Comparison of ENCODE assay signal across 1 cellular context in the genomic region with DNA sequence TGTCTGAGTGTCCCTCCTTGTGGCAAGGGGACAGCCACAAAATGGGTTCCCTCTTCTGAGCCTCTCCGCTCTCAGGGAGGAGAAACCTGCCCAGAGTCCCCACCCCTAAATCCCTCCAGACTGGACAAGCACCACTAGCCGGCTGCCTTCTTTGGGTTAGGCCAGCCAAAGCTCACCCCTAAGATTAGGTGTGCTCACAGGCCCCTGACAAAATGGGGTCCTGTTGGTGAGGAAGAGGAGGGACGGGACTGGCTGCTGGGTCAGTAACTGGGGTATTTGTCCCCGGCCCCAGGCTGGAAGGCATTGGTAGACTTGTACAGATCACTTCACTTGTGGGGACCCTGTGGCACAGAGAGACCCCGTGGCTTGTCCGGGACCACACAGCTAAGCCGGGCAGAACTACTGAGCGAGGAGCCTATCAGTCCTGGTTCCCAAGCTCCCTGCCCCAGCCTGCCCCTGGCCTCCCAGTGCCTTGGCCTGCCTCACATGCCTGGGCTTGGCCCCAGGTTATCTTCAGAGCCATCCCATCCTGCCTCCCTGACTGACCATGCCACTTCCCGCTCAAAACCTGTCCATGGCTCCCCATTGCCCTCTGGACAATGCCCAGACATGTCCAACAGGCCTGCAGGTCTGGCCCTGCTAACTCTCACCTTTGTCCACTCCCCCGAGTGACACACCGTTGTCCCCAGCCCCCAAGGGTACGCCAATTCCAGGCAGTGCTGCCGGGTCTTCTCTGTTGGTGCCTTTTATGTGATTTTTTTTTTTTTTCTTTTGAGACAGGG.
TF ChIP-seq lines count a peak whose summit lies in the region.

No MANE protein-coding gene starts in this region.

TF ChIP-seq in WTC11, 78 proteins besides CTCF, POLR2A, EP300 and RAD21:
- TF ChIP-seq TEAD4 (CRISPR knock-in tag; IDR thresholded peaks at IDR 0.05) = no peak
- TF ChIP-seq, protein P1, sequence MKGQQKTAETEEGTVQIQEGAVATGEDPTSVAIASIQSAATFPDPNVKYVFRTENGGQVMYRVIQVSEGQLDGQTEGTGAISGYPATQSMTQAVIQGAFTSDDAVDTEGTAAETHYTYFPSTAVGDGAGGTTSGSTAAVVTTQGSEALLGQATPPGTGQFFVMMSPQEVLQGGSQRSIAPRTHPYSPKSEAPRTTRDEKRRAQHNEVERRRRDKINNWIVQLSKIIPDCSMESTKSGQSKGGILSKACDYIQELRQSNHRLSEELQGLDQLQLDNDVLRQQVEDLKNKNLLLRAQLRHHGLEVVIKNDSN (CRISPR knock-in tag; IDR thresholded peaks at IDR 0.05) = no peak
- TF ChIP-seq ELF4 (CRISPR knock-in tag; IDR thresholded peaks at IDR 0.05; ENCODE audit: low read depth) = no peak
- no peak for TF ChIP-seq NR1H2 (CRISPR knock-in tag; IDR thresholded peaks at IDR 0.05)
- TF ChIP-seq, protein P2, sequence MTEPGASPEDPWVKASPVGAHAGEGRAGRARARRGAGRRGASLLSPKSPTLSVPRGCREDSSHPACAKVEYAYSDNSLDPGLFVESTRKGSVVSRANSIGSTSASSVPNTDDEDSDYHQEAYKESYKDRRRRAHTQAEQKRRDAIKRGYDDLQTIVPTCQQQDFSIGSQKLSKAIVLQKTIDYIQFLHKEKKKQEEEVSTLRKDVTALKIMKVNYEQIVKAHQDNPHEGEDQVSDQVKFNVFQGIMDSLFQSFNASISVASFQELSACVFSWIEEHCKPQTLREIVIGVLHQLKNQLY (CRISPR knock-in tag; IDR thresholded peaks at IDR 0.05) = no peak
- TF ChIP-seq NFE2L1 (CRISPR knock-in tag; IDR thresholded peaks at IDR 0.05) = no peak
- TF ChIP-seq RORB (CRISPR knock-in tag; IDR thresholded peaks at IDR 0.05) = no peak
- TF ChIP-seq, protein P3, sequence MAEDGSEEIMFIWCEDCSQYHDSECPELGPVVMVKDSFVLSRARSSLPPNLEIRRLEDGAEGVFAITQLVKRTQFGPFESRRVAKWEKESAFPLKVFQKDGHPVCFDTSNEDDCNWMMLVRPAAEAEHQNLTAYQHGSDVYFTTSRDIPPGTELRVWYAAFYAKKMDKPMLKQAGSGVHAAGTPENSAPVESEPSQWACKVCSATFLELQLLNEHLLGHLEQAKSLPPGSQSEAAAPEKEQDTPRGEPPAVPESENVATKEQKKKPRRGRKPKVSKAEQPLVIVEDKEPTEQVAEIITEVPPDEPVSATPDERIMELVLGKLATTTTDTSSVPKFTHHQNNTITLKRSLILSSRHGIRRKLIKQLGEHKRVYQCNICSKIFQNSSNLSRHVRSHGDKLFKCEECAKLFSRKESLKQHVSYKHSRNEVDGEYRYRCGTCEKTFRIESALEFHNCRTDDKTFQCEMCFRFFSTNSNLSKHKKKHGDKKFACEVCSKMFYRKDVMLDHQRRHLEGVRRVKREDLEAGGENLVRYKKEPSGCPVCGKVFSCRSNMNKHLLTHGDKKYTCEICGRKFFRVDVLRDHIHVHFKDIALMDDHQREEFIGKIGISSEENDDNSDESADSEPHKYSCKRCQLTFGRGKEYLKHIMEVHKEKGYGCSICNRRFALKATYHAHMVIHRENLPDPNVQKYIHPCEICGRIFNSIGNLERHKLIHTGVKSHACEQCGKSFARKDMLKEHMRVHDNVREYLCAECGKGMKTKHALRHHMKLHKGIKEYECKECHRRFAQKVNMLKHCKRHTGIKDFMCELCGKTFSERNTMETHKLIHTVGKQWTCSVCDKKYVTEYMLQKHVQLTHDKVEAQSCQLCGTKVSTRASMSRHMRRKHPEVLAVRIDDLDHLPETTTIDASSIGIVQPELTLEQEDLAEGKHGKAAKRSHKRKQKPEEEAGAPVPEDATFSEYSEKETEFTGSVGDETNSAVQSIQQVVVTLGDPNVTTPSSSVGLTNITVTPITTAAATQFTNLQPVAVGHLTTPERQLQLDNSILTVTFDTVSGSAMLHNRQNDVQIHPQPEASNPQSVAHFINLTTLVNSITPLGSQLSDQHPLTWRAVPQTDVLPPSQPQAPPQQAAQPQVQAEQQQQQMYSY (CRISPR knock-in tag; IDR thresholded peaks at IDR 0.05) = no peak
- TF ChIP-seq, protein P4, sequence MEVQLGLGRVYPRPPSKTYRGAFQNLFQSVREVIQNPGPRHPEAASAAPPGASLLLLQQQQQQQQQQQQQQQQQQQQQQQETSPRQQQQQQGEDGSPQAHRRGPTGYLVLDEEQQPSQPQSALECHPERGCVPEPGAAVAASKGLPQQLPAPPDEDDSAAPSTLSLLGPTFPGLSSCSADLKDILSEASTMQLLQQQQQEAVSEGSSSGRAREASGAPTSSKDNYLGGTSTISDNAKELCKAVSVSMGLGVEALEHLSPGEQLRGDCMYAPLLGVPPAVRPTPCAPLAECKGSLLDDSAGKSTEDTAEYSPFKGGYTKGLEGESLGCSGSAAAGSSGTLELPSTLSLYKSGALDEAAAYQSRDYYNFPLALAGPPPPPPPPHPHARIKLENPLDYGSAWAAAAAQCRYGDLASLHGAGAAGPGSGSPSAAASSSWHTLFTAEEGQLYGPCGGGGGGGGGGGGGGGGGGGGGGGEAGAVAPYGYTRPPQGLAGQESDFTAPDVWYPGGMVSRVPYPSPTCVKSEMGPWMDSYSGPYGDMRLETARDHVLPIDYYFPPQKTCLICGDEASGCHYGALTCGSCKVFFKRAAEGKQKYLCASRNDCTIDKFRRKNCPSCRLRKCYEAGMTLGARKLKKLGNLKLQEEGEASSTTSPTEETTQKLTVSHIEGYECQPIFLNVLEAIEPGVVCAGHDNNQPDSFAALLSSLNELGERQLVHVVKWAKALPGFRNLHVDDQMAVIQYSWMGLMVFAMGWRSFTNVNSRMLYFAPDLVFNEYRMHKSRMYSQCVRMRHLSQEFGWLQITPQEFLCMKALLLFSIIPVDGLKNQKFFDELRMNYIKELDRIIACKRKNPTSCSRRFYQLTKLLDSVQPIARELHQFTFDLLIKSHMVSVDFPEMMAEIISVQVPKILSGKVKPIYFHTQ (CRISPR knock-in tag; IDR thresholded peaks at IDR 0.05) = no peak
- TF ChIP-seq ZBTB21 (CRISPR knock-in tag; IDR thresholded peaks at IDR 0.05; ENCODE audit: borderline replicate concordance) = no peak
- TF ChIP-seq, protein P5, sequence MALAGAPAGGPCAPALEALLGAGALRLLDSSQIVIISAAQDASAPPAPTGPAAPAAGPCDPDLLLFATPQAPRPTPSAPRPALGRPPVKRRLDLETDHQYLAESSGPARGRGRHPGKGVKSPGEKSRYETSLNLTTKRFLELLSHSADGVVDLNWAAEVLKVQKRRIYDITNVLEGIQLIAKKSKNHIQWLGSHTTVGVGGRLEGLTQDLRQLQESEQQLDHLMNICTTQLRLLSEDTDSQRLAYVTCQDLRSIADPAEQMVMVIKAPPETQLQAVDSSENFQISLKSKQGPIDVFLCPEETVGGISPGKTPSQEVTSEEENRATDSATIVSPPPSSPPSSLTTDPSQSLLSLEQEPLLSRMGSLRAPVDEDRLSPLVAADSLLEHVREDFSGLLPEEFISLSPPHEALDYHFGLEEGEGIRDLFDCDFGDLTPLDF (CRISPR knock-in tag; IDR thresholded peaks at IDR 0.05) = no peak
- TF ChIP-seq MYBL2 (CRISPR knock-in tag; IDR thresholded peaks at IDR 0.05) = no peak
- TF ChIP-seq, protein P6, sequence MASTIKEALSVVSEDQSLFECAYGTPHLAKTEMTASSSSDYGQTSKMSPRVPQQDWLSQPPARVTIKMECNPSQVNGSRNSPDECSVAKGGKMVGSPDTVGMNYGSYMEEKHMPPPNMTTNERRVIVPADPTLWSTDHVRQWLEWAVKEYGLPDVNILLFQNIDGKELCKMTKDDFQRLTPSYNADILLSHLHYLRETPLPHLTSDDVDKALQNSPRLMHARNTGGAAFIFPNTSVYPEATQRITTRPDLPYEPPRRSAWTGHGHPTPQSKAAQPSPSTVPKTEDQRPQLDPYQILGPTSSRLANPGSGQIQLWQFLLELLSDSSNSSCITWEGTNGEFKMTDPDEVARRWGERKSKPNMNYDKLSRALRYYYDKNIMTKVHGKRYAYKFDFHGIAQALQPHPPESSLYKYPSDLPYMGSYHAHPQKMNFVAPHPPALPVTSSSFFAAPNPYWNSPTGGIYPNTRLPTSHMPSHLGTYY (CRISPR knock-in tag; IDR thresholded peaks at IDR 0.05) = no peak
- TF ChIP-seq, protein P7, sequence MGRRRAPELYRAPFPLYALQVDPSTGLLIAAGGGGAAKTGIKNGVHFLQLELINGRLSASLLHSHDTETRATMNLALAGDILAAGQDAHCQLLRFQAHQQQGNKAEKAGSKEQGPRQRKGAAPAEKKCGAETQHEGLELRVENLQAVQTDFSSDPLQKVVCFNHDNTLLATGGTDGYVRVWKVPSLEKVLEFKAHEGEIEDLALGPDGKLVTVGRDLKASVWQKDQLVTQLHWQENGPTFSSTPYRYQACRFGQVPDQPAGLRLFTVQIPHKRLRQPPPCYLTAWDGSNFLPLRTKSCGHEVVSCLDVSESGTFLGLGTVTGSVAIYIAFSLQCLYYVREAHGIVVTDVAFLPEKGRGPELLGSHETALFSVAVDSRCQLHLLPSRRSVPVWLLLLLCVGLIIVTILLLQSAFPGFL (CRISPR knock-in tag; IDR thresholded peaks at IDR 0.05; ENCODE audit: borderline replicate concordance) = no peak
- TF ChIP-seq ZNF138 (CRISPR knock-in tag; conservative IDR thresholded peaks at IDR 0.05) = no peak
